22 cellular contexts compared by ENCODE assay signal in the genomic region with DNA sequence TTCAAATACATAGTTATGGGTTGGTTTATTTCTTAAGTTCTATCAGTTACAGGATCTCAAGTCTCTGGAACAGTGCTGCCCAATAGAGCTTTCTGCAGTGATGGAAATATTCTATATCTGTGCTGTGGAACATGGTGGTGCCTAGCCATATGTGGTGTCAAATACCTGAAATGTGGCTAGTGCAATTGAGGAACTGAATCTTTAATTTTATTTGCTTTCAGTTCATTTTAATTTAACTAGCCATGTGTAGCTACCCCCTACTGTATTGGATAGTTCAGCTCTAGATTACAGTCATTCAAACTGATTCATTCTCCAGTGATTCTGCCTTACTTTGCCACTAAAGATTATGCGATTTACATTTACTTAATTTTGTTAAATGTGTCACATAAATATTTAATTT.
DNase-seq lines count a peak whose midpoint lies in the region; ATAC-seq, FAIRE-seq and TF ChIP-seq lines count a peak whose summit lies in the region.
"Had no signal": no experiment of that assay in that cellular context is flagged by ENCODE, and none has a peak within 500 bp of the region (broad histone marks: within the 10 kb centered on the region; RNA-seq: fewer than 3 reads in every experiment).

No MANE protein-coding gene starts in this region.

- no peak overlapping the region for H3K4me3 ChIP-seq in GM12878
- H3K4me3 ChIP-seq in GM23248, result no peak overlapping the region
- H3K4me3 ChIP-seq: colonic mucosa, gastrocnemius medialis had no signal

- no peaks in the 10 kb centered on the region for H3K4me1 Mint-ChIP-seq in activated CD4-positive, alpha-beta T cell treated with anti-CD3 and anti-CD28 coated beads for 36 hours
- H3K4me1 Mint-ChIP-seq in immature natural killer cell, result peaks cover 0 to 2% of the 10 kb centered on the region in 2 donors

- TF ChIP-seq CTCF in GM12878 (IDR thresholded peaks at IDR 0.05 in 2 of 3, conservative IDR thresholded peaks at IDR 0.05 in 1 of 3; ENCODE audit: control insufficient read depth in 2 of 3, extremely low read depth in 1 of 3, insufficient read depth in 1 of 3, low read depth in 3 of 3, low read length in 3 of 3), result no peak

- no peaks in the 10 kb centered on the region for H3K9me2 ChIP-seq in GM23248 (ENCODE audit: insufficient read depth)

- no peak overlapping the region for H3K27ac Mint-ChIP-seq in activated CD4-positive, alpha-beta T cell treated with anti-CD3 and anti-CD28 coated beads for 36 hours
- H3K27ac Mint-ChIP-seq in immature natural killer cell, result no peak overlapping the region
- H3K27ac Mint-ChIP-seq: activated naive CD4-positive, alpha-beta T cell treated with anti-CD3 and anti-CD28 coated beads for 36 hours; T-helper 1 cell treated with Interleukin-12 subunit alpha and Interleukin-12 subunit beta and Interleukin-4 antibody, amounts not matched to agents 30 μg/mL and 1 μg/mL, for 36 hours had no signal

- no peaks in the 10 kb centered on the region for H3K27me3 Mint-ChIP-seq in activated CD4-positive, alpha-beta T cell treated with anti-CD3 and anti-CD28 coated beads for 36 hours
- no peaks in the 10 kb centered on the region for H3K27me3 Mint-ChIP-seq in immature natural killer cell (ENCODE audit: low read depth in 3 of 3)

- no peak overlapping the region for H3K27ac ChIP-seq in GM12878 (ENCODE audit: control insufficient read depth, insufficient read depth)
- H3K27ac ChIP-seq in GM23248, result no peak overlapping the region
- H3K27ac ChIP-seq: colonic mucosa, gastrocnemius medialis had no signal

- no peaks in the 10 kb centered on the region for H3K79me2 ChIP-seq in GM12878 (ENCODE audit: control insufficient read depth, insufficient read depth, low read length)
- H3K79me2 ChIP-seq in GM23248 (ENCODE audit: insufficient read depth), result no peaks in the 10 kb centered on the region

- FAIRE-seq in GM12878 (lab: Jason Lieb, UNC), result peak; percentile 77
- FAIRE-seq: G401.6 had no signal

- in situ Hi-C loops in GM12878 (cut with MboI) (no loop called here), GM23248 (cut with MboI) (no loop called here)

- no TSS peak for BruUV-seq in GM12878 (replicated peaks; lab: Mats Ljungman, UMichigan)

- no peak for TF ChIP-seq POLR2A in GM12878 (IDR thresholded peaks at IDR 0.05; ENCODE audit: low read depth, low read length)

- H3K9me3 Mint-ChIP-seq in activated CD4-positive, alpha-beta T cell treated with anti-CD3 and anti-CD28 coated beads for 36 hours (ENCODE audit: low read depth), result no peaks in the 10 kb centered on the region
- no peaks in the 10 kb centered on the region for H3K9me3 Mint-ChIP-seq in immature natural killer cell
- H3K9me3 Mint-ChIP-seq: activated naive CD4-positive, alpha-beta T cell treated with anti-CD3 and anti-CD28 coated beads for 36 hours; nephron; T-helper 1 cell treated with Interleukin-12 subunit alpha and Interleukin-12 subunit beta and Interleukin-4 antibody, amounts not matched to agents 30 μg/mL and 1 μg/mL, for 36 hours had no signal

- H3K4me1 ChIP-seq in GM12878 (ENCODE audit: control insufficient read depth, insufficient read depth, low read length), result peaks cover 4% of the 10 kb centered on the region; the same call in 1 of the 2 replicates
- H3K4me1 ChIP-seq in GM23248 (ENCODE audit: insufficient read depth), result peaks cover 18% of the 10 kb centered on the region
- H3K4me1 ChIP-seq: colonic mucosa had no signal

- H3K36me3 ChIP-seq in GM12878 (ENCODE audit: control insufficient read depth in 2 of 2, insufficient read depth in 2 of 2, low read length in 1 of 2) (no peaks in the 10 kb centered on the region), GM23248 (ENCODE audit: low read depth) (no peaks in the 10 kb centered on the region)
- H3K36me3 ChIP-seq: colonic mucosa, gastrocnemius medialis had no signal

- RAD21 ChIA-PET in GM12878 (lab: Charles Lee; ENCODE audit: unreplicated experiment), result interaction anchor here (0.8 to 2.8 kb wide), 16 partner anchors 9 to 556 kb away, joined by 3 to 36 read pairs (median 3); partner anchors contain the start of gene SOX4

- ATAC-seq in GM18519 (IDR thresholded peaks at IDR 0.05; ENCODE audit: low FRiP score, unreplicated experiment), result peak; percentile 83
- ATAC-seq in GM21390 (IDR thresholded peaks at IDR 0.05; ENCODE audit: unreplicated experiment), result peak; percentile 73
- peak; percentile 99 for ATAC-seq in HG03159 (IDR thresholded peaks at IDR 0.05; ENCODE audit: unreplicated experiment)
- ATAC-seq in GM12878, result peak; percentile 99
- ATAC-seq in GM18861 (IDR thresholded peaks at IDR 0.05; ENCODE audit: unreplicated experiment), result no peak
- no peak for ATAC-seq in activated CD4-positive, alpha-beta T cell treated with anti-CD3 and anti-CD28 coated beads for 36 hours
- ATAC-seq: activated CD4-positive, CD25-positive, alpha-beta regulatory T cell treated with anti-CD3 and anti-CD28 coated beads, Interleukin-2, amount 50 U/mL, for 24 hours; gastrocnemius medialis; Right ventricle myocardium inferior had no signal

- H3K36me3 Mint-ChIP-seq in activated CD4-positive, alpha-beta T cell treated with anti-CD3 and anti-CD28 coated beads for 36 hours (ENCODE audit: low read depth), result no peaks in the 10 kb centered on the region
- H3K36me3 Mint-ChIP-seq in immature natural killer cell, result no peaks in the 10 kb centered on the region

- TF ChIP-seq EP300 in GM12878 (IDR thresholded peaks at IDR 0.05; ENCODE audit: borderline replicate concordance in 1 of 2, control insufficient read depth in 1 of 2, low read depth in 2 of 2, low read length in 2 of 2), result 0 out of 4 replicates have a peak, but pooled peaks of 1 of the 2 experiments have one; percentile 55

- CTCF ChIA-PET in GM12878 (lab: Yijun Ruan, JAX), result interaction anchor here (0.8 to 1.7 kb wide), 10 partner anchors 9 to 556 kb away, joined by 3 to 6 read pairs (median 4); partner anchors contain the start of gene SOX4
- CTCF ChIA-PET in activated CD4-positive, alpha-beta T cell treated with anti-CD3 and anti-CD28 coated beads for 36 hours (lab: Charles Lee), result no interaction called here

- SMC1A ChIA-PET in GM12878 (lab: Charles Lee; ENCODE audit: uncharacterized antibody, unreplicated experiment), result interaction anchor here (0.6 to 3.7 kb wide), 38 partner anchors 9 to 643 kb away, joined by 3 to 26 read pairs (median 4); partner anchors contain the start of gene SOX4

- DNase-seq in GM12878 (ENCODE audit: low read depth, low spot score) (peak; percentile 40), immature natural killer cell (no peak), GM23248 (no peak)
- no peak for DNase-seq in activated CD4-positive, alpha-beta T cell treated with anti-CD3 and anti-CD28 coated beads for 36 hours
- DNase-seq: activated CD8-positive, alpha-beta memory T cell treated with anti-CD3 and anti-CD28 coated beads, Interleukin-2, amount 50 U/mL, for 4 hours; activated naive CD4-positive, alpha-beta T cell treated with anti-CD3 and anti-CD28 coated beads for 36 hours; colonic mucosa; COR-L47; gastrocnemius medialis; KBM-7; mammary epithelial cell; NCI-H1417; stimulated activated CD4-positive, alpha-beta T cell treated with anti-CD3 and anti-CD28 coated beads, Interleukin-15, amount 100 ng/mL, for 24 hours had no signal

- no peak for TF ChIP-seq RAD21 in GM12878 (IDR thresholded peaks at IDR 0.05; ENCODE audit: insufficient read depth, low read depth, low read length)

- H3K9ac ChIP-seq in GM12878 (ENCODE audit: control insufficient read depth, insufficient read depth, low read length) (no peak overlapping the region), GM23248 (no peak overlapping the region)

- no peak overlapping the region for H3K4me2 ChIP-seq in GM12878 (ENCODE audit: control insufficient read depth, insufficient read depth)
- H3K4me2 ChIP-seq in GM23248 (ENCODE audit: unreplicated experiment), result no peak overlapping the region

- H3K9me3 ChIP-seq in GM12878 (replicated peaks; ENCODE audit: control insufficient read depth, insufficient read depth, low read length) (no peaks in the 10 kb centered on the region), GM23248 (ENCODE audit: low read depth) (no peaks in the 10 kb centered on the region)
- H3K9me3 ChIP-seq: colonic mucosa, gastrocnemius medialis had no signal

- peaks cover 24% of the 10 kb centered on the region for H3F3A ChIP-seq in GM23248 (ENCODE audit: insufficient read depth)

- POLR2A ChIA-PET in GM12878 (lab: Charles Lee), result interaction anchor here (1.1 to 1.5 kb wide), 2 partner anchors 14 to 171 kb away, joined by 3 to 5 read pairs; no protein-coding TSS in a partner anchor
- POLR2A ChIA-PET in activated CD4-positive, alpha-beta T cell treated with anti-CD3 and anti-CD28 coated beads for 36 hours (lab: Charles Lee), result no interaction called here

- intact Hi-C loops in GM12878 (cut with micrococcal nuclease; ENCODE audit: unreplicated experiment), result no loop called here
- intact Hi-C loops in activated CD4-positive, alpha-beta T cell treated with anti-CD3 and anti-CD28 coated beads for 36 hours (cut with DNase I, micrococcal nuclease), result no loop called here

- no peaks in the 10 kb centered on the region for H3K27me3 ChIP-seq in GM12878 (replicated peaks in 1 of 2; ENCODE audit: control insufficient read depth in 2 of 2, insufficient read depth in 2 of 2, low read length in 1 of 2)
- no peaks in the 10 kb centered on the region for H3K27me3 ChIP-seq in GM23248 (replicated peaks; ENCODE audit: insufficient read depth)
- H3K27me3 ChIP-seq: colonic mucosa, gastrocnemius medialis had no signal

- no peaks in the 10 kb centered on the region for H4K20me1 ChIP-seq in GM12878 (ENCODE audit: control insufficient read depth, insufficient read depth)
- H4K20me1 ChIP-seq in GM23248 (ENCODE audit: insufficient read depth), result no peaks in the 10 kb centered on the region

- H2AFZ ChIP-seq in GM12878 (ENCODE audit: control insufficient read depth, low read depth, low read length), result no peak overlapping the region
- no peak overlapping the region for H2AFZ ChIP-seq in GM23248

- 100% methylated on average over 1 of the region's 1 CpG for WGBS in GM12878 (ENCODE audit: insufficient coverage, insufficient replicate concordance, low lambda C conversion rate, missing lambda C conversion rate)
- WGBS in GM23248 (ENCODE audit: low coverage in 1 of 2, low lambda C conversion rate in 2 of 2, missing lambda C conversion rate in 2 of 2), 2 experiments, result 95 to 96% methylated on average over 1 of the region's 1 CpG

- H3K4me3 Mint-ChIP-seq in activated CD4-positive, alpha-beta T cell treated with anti-CD3 and anti-CD28 coated beads for 36 hours, result no peak overlapping the region
- H3K4me3 Mint-ChIP-seq in immature natural killer cell, result no peak overlapping the region
- H3K4me3 Mint-ChIP-seq: activated naive CD4-positive, alpha-beta T cell treated with anti-CD3 and anti-CD28 coated beads for 36 hours; nephron; T-helper 1 cell treated with Interleukin-12 subunit alpha and Interleukin-12 subunit beta and Interleukin-4 antibody, amounts not matched to agents 30 μg/mL and 1 μg/mL, for 36 hours had no signal

Comparison
In these comparisons a context has a peak if more than half of its experiments do, and no peak if none do; other contexts are left out.
1. ATAC-seq: peak in GM18519 (single experiment), GM21390 (single experiment), HG03159 (single experiment) and GM12878 (single experiment); none in GM18861 (single experiment) and activated CD4-positive, alpha-beta T cell treated with anti-CD3 and anti-CD28 coated beads for 36 hours (single experiment).